ENCODE assay signal across 10 cellular contexts in the genomic region with DNA sequence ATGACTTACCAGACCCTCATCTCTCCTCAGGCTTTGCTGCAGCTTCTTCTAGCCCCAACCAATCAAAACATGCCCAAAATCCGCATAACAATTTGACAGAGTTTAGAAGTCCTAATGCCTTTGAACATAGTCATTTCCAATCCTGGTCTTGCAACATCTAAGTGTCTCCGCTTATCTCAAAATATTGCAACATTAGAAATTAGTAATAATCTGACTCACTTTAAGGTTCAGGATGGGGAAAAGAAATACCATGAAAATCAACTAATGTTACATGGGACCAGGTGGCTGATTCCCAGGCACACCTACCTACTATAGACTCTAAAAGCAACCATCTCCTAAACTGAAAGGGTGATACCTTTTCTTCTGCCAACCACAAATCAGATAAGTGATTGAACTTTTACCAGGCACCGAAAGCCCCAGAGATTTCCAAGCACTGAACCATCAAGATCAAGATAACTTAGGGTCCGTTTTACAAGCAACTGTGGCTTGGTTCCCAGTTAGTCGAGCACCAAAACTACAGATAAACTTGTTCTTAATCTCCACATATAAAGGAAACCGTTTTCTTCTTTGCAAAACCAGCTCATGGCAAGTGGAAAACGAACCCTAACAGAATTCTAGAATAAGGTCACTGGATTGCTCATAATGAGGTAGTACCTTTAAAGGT. TPM values are rescaled to one million over a fixed set of nuclear protein-coding genes. Genes with fewer than 3 reads are reported as not detected.
DNase-seq lines count a peak whose midpoint lies in the region; ATAC-seq, FAIRE-seq and TF ChIP-seq lines count a peak whose summit lies in the region.
"Had no signal": no experiment of that assay in that cellular context is flagged by ENCODE, and none has a peak within 500 bp of the region (broad histone marks: within the 10 kb centered on the region; RNA-seq: fewer than 3 reads in every experiment).

No MANE protein-coding gene starts in this region.

- intact Hi-C loops in CD14-positive monocyte (cut with micrococcal nuclease), result loop anchor here (5.0 kb wide), 2 partner anchors 34 to 54 kb away; no protein-coding TSS in a partner anchor
- intact Hi-C loops in adrenal gland (cut with DNase I), result no loop called here
- intact Hi-C loops in HepG2 (cut with micrococcal nuclease; ENCODE audit: unreplicated experiment), result no loop called here

- POLR2A ChIA-PET in HepG2 (lab: Yijun Ruan, JAX), result no interaction called here

- no peak for TF ChIP-seq POLR2A in adrenal gland (IDR thresholded peaks at IDR 0.05)
- no peak for TF ChIP-seq POLR2A in HepG2 (IDR thresholded peaks at IDR 0.05; ENCODE audit: insufficient read depth in 1 of 2, low read depth in 2 of 2, low read length in 2 of 2)

- peaks cover 19% of the 10 kb centered on the region for H3K79me2 ChIP-seq in HepG2 (ENCODE audit: insufficient read depth, low read length)

- H3K36me3 Mint-ChIP-seq in CD14-positive monocyte, result peaks cover 4 to 14% of the 10 kb centered on the region in 2 donors

- no peaks in the 10 kb centered on the region for H4K20me1 ChIP-seq in HepG2 (ENCODE audit: insufficient read depth, low read length)

- peaks cover 0 to 3% (median 0%) of the 10 kb centered on the region in 3 donors for H3K27me3 Mint-ChIP-seq in CD14-positive monocyte (ENCODE audit: low read depth in 3 of 3)

- DNase-seq in CD14-positive monocyte (ENCODE audit: low spot score), result no peak
- DNase-seq in HTR-8/SVneo (ENCODE audit: insufficient read length, low spot score), result peak; percentile 37
- DNase-seq in adrenal gland, result peak in 2 of 7 donors; percentile 15 to 43
- no peak for DNase-seq in HepG2 (ENCODE audit: low spot score)
- no peak for DNase-seq in ureter (ENCODE audit: low spot score)
- no peak for DNase-seq in NCI-H146 treated with DMSO at 0.1 percent for 48 hours (lab: John Stamatoyannopoulos, UW; ENCODE audit: unreplicated experiment)
- DNase-seq: activated gamma-delta T cell had no signal

- no peak for TF ChIP-seq RAD21 in HepG2 (CRISPR knock-in tag; IDR thresholded peaks at IDR 0.05)

- 40 to 50% (median 41%) methylated on average over 7 of the region's 7 CpGs for WGBS in adrenal gland, 4 donors
- 85% methylated on average over 7 of the region's 7 CpGs for WGBS in HepG2 (ENCODE audit: low lambda C conversion rate)

- no TSS peak for BruUV-seq in HepG2 (replicated peaks; lab: Mats Ljungman, UMichigan)

- ATAC-seq in HepG2, result no peak
- no peak for ATAC-seq in GM18498 (IDR thresholded peaks at IDR 0.05; ENCODE audit: unreplicated experiment)
- ATAC-seq in HG03439 (IDR thresholded peaks at IDR 0.05; ENCODE audit: unreplicated experiment), result no peak

- H2AFZ ChIP-seq in HepG2 (ENCODE audit: low read length), result no peak overlapping the region

- no peaks in the 10 kb centered on the region for H3K36me3 ChIP-seq in adrenal gland (replicated peaks in 1 of 2)
- peaks cover 0 to 3% of the 10 kb centered on the region in 2 experiments; a peak in 2 of 5 replicates for H3K36me3 ChIP-seq in HepG2 (replicated peaks in 1 of 2; ENCODE audit: control insufficient read depth in 1 of 2, insufficient read depth in 2 of 2, low read length in 2 of 2)

- peak overlapping the region in 6 of 7 donors; percentile 3 to 78 (median 52) for H3K27ac Mint-ChIP-seq in CD14-positive monocyte

- H3K4me2 ChIP-seq in HepG2 (ENCODE audit: low read depth, low read length), result no peak overlapping the region

- TF ChIP-seq EP300 in HepG2 (IDR thresholded peaks at IDR 0.05; ENCODE audit: low read depth in 2 of 2, low read length in 2 of 2) (no peak), HepG2 (CRISPR knock-in tag; IDR thresholded peaks at IDR 0.05; ENCODE audit: borderline replicate concordance) (no peak)

- H3K4me3 ChIP-seq in adrenal gland (peak overlapping the region in 1 of 4 donors; percentile 20), HepG2 (replicated peaks in 1 of 3; ENCODE audit: insufficient read depth in 1 of 3, low read depth in 2 of 3, low read length in 3 of 3) (no peak overlapping the region)

- H3K9me3 ChIP-seq in adrenal gland (replicated peaks in 1 of 3), result no peaks in the 10 kb centered on the region
- H3K9me3 ChIP-seq in HepG2 (ENCODE audit: low read length), result no peaks in the 10 kb centered on the region

- H3K9ac ChIP-seq in HepG2 (ENCODE audit: insufficient read depth, low read depth, low read length), result no peak overlapping the region

- H3K9me3 Mint-ChIP-seq in CD14-positive monocyte, result no peaks in the 10 kb centered on the region

- in situ Hi-C loops in HepG2 (cut with HindIII; ENCODE audit: extremely low pct_ligation_motif_present, low pct_unique_long_range_greater_than_20kb), result no loop called here

- H3K27me3 ChIP-seq in adrenal gland, result no peaks in the 10 kb centered on the region
- no peaks in the 10 kb centered on the region for H3K27me3 ChIP-seq in HepG2 (ENCODE audit: control insufficient read depth in 1 of 2, insufficient read depth in 2 of 2, low read length in 2 of 2)

- H3K4me3 Mint-ChIP-seq in CD14-positive monocyte, result peak overlapping the region in 1 of 2 donors; percentile 31

- CTCF ChIA-PET in HepG2 (lab: Yijun Ruan, JAX; ENCODE audit: low intra/inter-chr PET ratio, low total read pairs), result no interaction called here

- peaks cover 49 to 84% of the 10 kb centered on the region in 2 donors for H3K4me1 ChIP-seq in adrenal gland (replicated peaks in 1 of 2)
- H3K4me1 ChIP-seq in HepG2 (ENCODE audit: insufficient read depth, low read length), result peaks cover 32% of the 10 kb centered on the region

- peaks cover 70% of the 10 kb centered on the region for H3K4me1 Mint-ChIP-seq in CD14-positive monocyte

- H3K27ac ChIP-seq in adrenal gland, result peak overlapping the region; percentile 61 to 86 (median 80)
- no peak overlapping the region for H3K27ac ChIP-seq in HepG2 (ENCODE audit: extremely low read length, insufficient read depth, low read length)

- TF ChIP-seq CTCF in CD14-positive monocyte (IDR thresholded peaks at IDR 0.05), result no peak
- TF ChIP-seq CTCF in adrenal gland (IDR thresholded peaks at IDR 0.05), result no peak
- no peak for TF ChIP-seq CTCF in HepG2 (CRISPR knock-in tag; IDR thresholded peaks at IDR 0.05)

- no peak for FAIRE-seq in HTR-8/SVneo (lab: Jason Lieb, UNC)
- no peak for FAIRE-seq in HepG2 (lab: Jason Lieb, UNC)
- FAIRE-seq: RCC 7860 had no signal

TF ChIP-seq in HepG2, 621 proteins besides CTCF, POLR2A, EP300 and RAD21 (continues in another document):
- TF ChIP-seq FOSL2 (CRISPR knock-in tag; IDR thresholded peaks at IDR 0.05), result peak; percentile 22; the same call in 1 of the 2 replicates
- no peak for TF ChIP-seq ZFP37 (CRISPR knock-in tag; IDR thresholded peaks at IDR 0.05; ENCODE audit: borderline replicate concordance)

RNA-seq across cellular contexts. Expression of gene ERN1, which starts 13.9 kb away (rescaled TPM):
- 10 to 100 TPM; 11.0 to 13.7 TPM for polyA plus RNA-seq in CD14-positive monocyte
- 100 to 1,000 TPM in 5 of 8 donors, 10 to 100 TPM in 3; 47.7 to 205 (median 122) TPM for total RNA-seq in adrenal gland
- 10 to 100 TPM; 31.9 to 52.4 (median 32.6) TPM for polyA plus RNA-seq in adrenal gland
- total RNA-seq in HepG2 (2016; rRNA removed; fragmentation: Illumina TruSeq; extraction: Trizol), result 4.1 and 6.0 TPM in 2 replicates
- 3.0 and 3.8 TPM in 2 replicates for total RNA-seq in HepG2 (2016; cell fraction: cytosol; rRNA removed; fragmentation: Illumina TruSeq; extraction: Trizol; ENCODE audit: low read depth)
- total RNA-seq in HepG2 (2016; cell fraction: insoluble cytoplasmic fraction; rRNA removed; fragmentation: Illumina TruSeq; extraction: Trizol), result 3.2 and 7.0 TPM in 2 replicates
- total RNA-seq in HepG2 (2016; cell fraction: membrane; rRNA removed; fragmentation: Illumina TruSeq; extraction: Trizol), result 4.2 and 4.8 TPM in 2 replicates
- total RNA-seq in HepG2 (2016; cell fraction: nucleus; rRNA removed; fragmentation: Illumina TruSeq; extraction: Trizol), result 10.8 and 12.6 TPM in 2 replicates
- polyA plus RNA-seq in HepG2 (2011; rRNA removed), result 12.7 and 15.7 TPM in 2 replicates
- polyA plus RNA-seq in HepG2 (2011; cell fraction: cytosol; rRNA removed), result 9.1 and 10.3 TPM in 2 replicates
- polyA plus RNA-seq in HepG2 (2011; cell fraction: nucleus; rRNA removed), result 32.7 and 33.0 TPM in 2 replicates
- polyA plus RNA-seq in HepG2 (2012), result 20.8 and 22.2 TPM in 2 replicates
- 2.9 and 3.1 TPM in 2 replicates for polyA plus RNA-seq in HepG2 (2016; cell fraction: cytosol; fragmentation: Illumina TruSeq; extraction: Trizol; ENCODE audit: low read depth)
- polyA plus RNA-seq in HepG2 (2016; cell fraction: insoluble cytoplasmic fraction; fragmentation: Illumina TruSeq; extraction: Trizol; ENCODE audit: low read depth), result 3.3 and 3.6 TPM in 2 replicates
- polyA plus RNA-seq in HepG2 (2016; cell fraction: membrane; fragmentation: Illumina TruSeq; extraction: Trizol; ENCODE audit: low read depth), result 3.4 and 3.6 TPM in 2 replicates
- 11.5 and 12.4 TPM in 2 replicates for polyA plus RNA-seq in HepG2 (2016; cell fraction: nucleus; fragmentation: Illumina TruSeq; extraction: Trizol; ENCODE audit: insufficient read depth, low read depth)
- 10.5 and 30.9 TPM in 2 replicates for polyA minus RNA-seq in HepG2 (2011; rRNA and poly(A)+ RNA removed; ENCODE audit: low replicate concordance)
- polyA minus RNA-seq in HepG2 (2011; cell fraction: cytosol; rRNA and poly(A)+ RNA removed), result 13.3 and 18.1 TPM in 2 replicates
- polyA minus RNA-seq in HepG2 (2011; cell fraction: nucleus; rRNA and poly(A)+ RNA removed), result 48.8 and 61.2 TPM in 2 replicates
- total RNA-seq in ureter, result 49.2 TPM

Comparison
In these comparisons a context has a peak if more than half of its experiments do, and no peak if none do; other contexts are left out.
1. intact Hi-C loops: an anchor here in CD14-positive monocyte (5.0 kb wide); none called in adrenal gland and HepG2.